In the genomic region with DNA sequence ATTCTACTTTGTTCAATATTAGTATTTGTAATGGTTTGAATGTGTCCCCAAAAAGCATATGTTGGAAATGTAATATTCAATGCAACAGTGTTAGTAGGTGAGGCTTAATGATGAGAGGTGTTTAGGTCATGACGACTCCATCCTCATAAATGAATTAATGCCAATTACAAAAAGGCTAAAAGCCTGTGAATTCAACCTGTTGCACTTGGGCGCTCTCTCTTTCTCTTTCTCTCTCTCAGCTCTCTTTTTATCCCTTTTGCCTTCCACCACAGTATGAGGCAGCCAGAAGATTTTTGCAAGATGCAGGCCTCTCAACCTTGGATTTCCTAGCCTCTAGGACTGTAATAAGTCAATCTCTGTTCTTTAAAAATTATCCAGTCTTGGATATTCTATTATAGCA, we compare ENCODE assay signal across 30 cellular contexts. TPM values are rescaled to one million over a fixed set of nuclear protein-coding genes. Genes with fewer than 3 reads are reported as not detected.
"Had no signal": no experiment of that assay in that cellular context is flagged by ENCODE, and none has a peak within 500 bp of the region (broad histone marks: within the 10 kb centered on the region; RNA-seq: fewer than 3 reads in every experiment).

No MANE protein-coding gene starts in this region.

- FAIRE-seq: endometrium, islet of Langerhans, keratinocyte had no signal

- H3K27ac ChIP-seq: colonic mucosa, epithelial cell of prostate, esophagus squamous epithelium, gastrocnemius medialis, heart right ventricle, left lung, lower lobe of right lung had no signal

- DNase-seq: colonic mucosa; cortex of kidney; effector CD8-positive, alpha-beta T cell; effector memory CD8-positive, alpha-beta T cell; endodermal cell; erythroblast; esophagus squamous epithelium; foreskin fibroblast; foreskin melanocyte; gastrocnemius medialis; glutamatergic neuron; head of caudate nucleus; heart right ventricle; hippocampal formation; left cardiac atrium; left lung; left ventricle myocardium superior; lower lobe of right lung; mesenchymal stem cell; mucosa of descending colon; naive B cell had no signal

- H3K36me3 ChIP-seq: colonic mucosa, esophagus squamous epithelium, gastrocnemius medialis, heart right ventricle, left lung, lower lobe of right lung had no signal

- H3K4me3 ChIP-seq: colonic mucosa, esophagus squamous epithelium, gastrocnemius medialis, heart right ventricle, left lung, lower lobe of right lung, mucosa of descending colon had no signal

- H3K9me3 ChIP-seq: colonic mucosa, esophagus squamous epithelium, gastrocnemius medialis, heart right ventricle, left lung, lower lobe of right lung, mucosa of descending colon had no signal

- ATAC-seq: effector memory CD8-positive, alpha-beta T cell; esophagus mucosa; gastrocnemius medialis; heart right ventricle; left cardiac atrium; left lung; left ventricle myocardium superior; lower lobe of right lung; mucosa of descending colon had no signal

- H3K36me3 Mint-ChIP-seq: mesothelial cell of epicardium, naive B cell had no signal

- H3K4me1 ChIP-seq: colonic mucosa had no signal

- H3K4me3 Mint-ChIP-seq: dendritic cell treated with granulocyte-macrophage colony-stimulating factor and Interleukin-4, amounts not matched to agents 40 ng/mL and 50 ng/mL, for 4 days; effector memory CD8-positive, alpha-beta T cell; endodermal cell; mesothelial cell of epicardium; naive B cell had no signal

- H3K27ac Mint-ChIP-seq: dendritic cell treated with granulocyte-macrophage colony-stimulating factor and Interleukin-4, amounts not matched to agents 40 ng/mL and 50 ng/mL, for 4 days; endodermal cell; mesothelial cell of epicardium had no signal

- H3K4me1 Mint-ChIP-seq: endodermal cell had no signal

- H3K9me3 Mint-ChIP-seq: dendritic cell treated with granulocyte-macrophage colony-stimulating factor and Interleukin-4, amounts not matched to agents 40 ng/mL and 50 ng/mL, for 4 days; effector memory CD8-positive, alpha-beta T cell; endodermal cell; mesothelial cell of epicardium; naive B cell had no signal

- H3K27me3 ChIP-seq: colonic mucosa, esophagus squamous epithelium, gastrocnemius medialis, heart right ventricle, left lung had no signal

- H3K27me3 Mint-ChIP-seq: effector memory CD8-positive, alpha-beta T cell; naive B cell had no signal

RNA-seq across cellular contexts. Expression of a gene that starts 34.6 kb away (rescaled TPM):
- total RNA-seq: endodermal cell, mesothelial cell of epicardium had no signal

RNA-seq across cellular contexts. Expression of a gene that starts 52.3 kb away (rescaled TPM):
- total RNA-seq: lung microvascular endothelial cell, mesothelial cell of epicardium, myocyte had no signal
